ENCODE assay signal across 15 cellular contexts in genomic region chr3:94716326-94717018, GRCh38.
DNase-seq lines count a peak whose midpoint lies in the region; ATAC-seq and TF ChIP-seq lines count a peak whose summit lies in the region.
"Had no signal": no experiment of that assay in that cellular context is flagged by ENCODE, and none has a peak within 500 bp of the region (broad histone marks: within the 10 kb centered on the region; RNA-seq: fewer than 3 reads in every experiment).

No MANE protein-coding gene starts in this region.

- TF ChIP-seq POLR2A in upper lobe of left lung (IDR thresholded peaks at IDR 0.05) (no peak), esophagus squamous epithelium (IDR thresholded peaks at IDR 0.05) (no peak)

- intact Hi-C loops in esophagus squamous epithelium (cut with DNase I): no loop called here

- H3K4me3 ChIP-seq in epithelial cell of proximal tubule (ENCODE audit: low read depth, low read length): no peak overlapping the region
- H3K4me3 ChIP-seq in upper lobe of left lung: no peak overlapping the region
- H3K4me3 ChIP-seq in esophagus squamous epithelium: no peak overlapping the region
- H3K4me3 ChIP-seq: smooth muscle cell had no signal

- WGBS in upper lobe of left lung, 2 donors: 76 to 89% methylated on average over 2 of the region's 2 CpGs
- WGBS in esophagus squamous epithelium, 2 donors: 34 to 41% methylated on average over 2 of the region's 2 CpGs

- TF ChIP-seq EP300 in upper lobe of left lung (IDR thresholded peaks at IDR 0.05): no peak

- H3K27me3 ChIP-seq in upper lobe of left lung: no peaks in the 10 kb centered on the region
- no peaks in the 10 kb centered on the region for H3K27me3 ChIP-seq in esophagus squamous epithelium

- DNase-seq in ELR (ENCODE audit: low read depth) (peak; percentile 0), OCI-M1 (lab: John Stamatoyannopoulos, UW) (peak; percentile 8), epithelial cell of proximal tubule (ENCODE audit: low read depth) (no peak), pons (ENCODE audit: low spot score) (peak; percentile 9), upper lobe of left lung (no peak), 8988T (no peak), esophagus squamous epithelium (lab: John Stamatoyannopoulos, UW) (no peak)
- DNase-seq: activated CD8-positive, alpha-beta T cell treated with anti-CD3 and anti-CD28 coated beads, Interleukin-2, amount 10 ng/mL, durations not matched to agents 7 days and 5 days; CD4-positive, CD25-positive, alpha-beta regulatory T cell; central memory CD4-positive, alpha-beta T cell; hippocampal formation; NCI-H1092 had no signal

- H3K9me3 ChIP-seq in upper lobe of left lung (no peaks in the 10 kb centered on the region), esophagus squamous epithelium (no peaks in the 10 kb centered on the region)

- H3K36me3 ChIP-seq in upper lobe of left lung (no peaks in the 10 kb centered on the region), esophagus squamous epithelium (no peaks in the 10 kb centered on the region)

- peak; percentile 69 for TF ChIP-seq CTCF in epithelial cell of proximal tubule (conservative IDR thresholded peaks at IDR 0.05; ENCODE audit: low read depth, low read length)
- TF ChIP-seq CTCF in upper lobe of left lung (IDR thresholded peaks at IDR 0.05): peak in 2 of 6 experiments; percentile 13 to 27
- peak in 1 of 6 experiments; percentile 37 for TF ChIP-seq CTCF in esophagus squamous epithelium (IDR thresholded peaks at IDR 0.05)

- no peak overlapping the region for H3K27ac ChIP-seq in upper lobe of left lung
- no peak overlapping the region for H3K27ac ChIP-seq in esophagus squamous epithelium
- H3K27ac ChIP-seq: epithelial cell of prostate had no signal

- H3K4me1 ChIP-seq in upper lobe of left lung (no peaks in the 10 kb centered on the region), esophagus squamous epithelium (no peaks in the 10 kb centered on the region)

- ATAC-seq in upper lobe of left lung (ENCODE audit: low FRiP score in 2 of 2) (no peak), HG03520 (IDR thresholded peaks at IDR 0.05; ENCODE audit: unreplicated experiment) (no peak)
- ATAC-seq: activated CD8-positive, alpha-beta T cell treated with anti-CD3 and anti-CD28 coated beads, Interleukin-2, amount 10 ng/mL, durations not matched to agents 7 days and 5 days had no signal

Comparison
In these comparisons a context has a peak if more than half of its experiments do, and no peak if none do; other contexts are left out.
1. DNase-seq: peak in ELR (single experiment), OCI-M1 (single experiment) and pons (single experiment); none in epithelial cell of proximal tubule (single experiment), upper lobe of left lung (0 of 2), 8988T (single experiment) and esophagus squamous epithelium (single experiment).